ENCODE assay signal across 8 cellular contexts in genomic region chr2:227870710-227871374, GRCh38. TPM values are rescaled to one million over a fixed set of nuclear protein-coding genes. Genes with fewer than 3 reads are reported as not detected.
A peak's percentile ranks its signal among the peaks of the same experiment; 100 is the strongest.
DNase-seq lines count a peak whose midpoint lies in the region; ATAC-seq and TF ChIP-seq lines count a peak whose summit lies in the region.

No MANE protein-coding gene starts in this region.

- H3K18ac ChIP-seq in mesenchymal stem cell (ENCODE audit: low read depth in 1 of 2, low read length in 2 of 2), result peak overlapping the region in 1 of 2 experiments; percentile 70

- CTCF ChIA-PET in AG04449 (lab: Yijun Ruan, JAX), result interaction anchor here (0.9 to 6.3 kb wide), 4 partner anchors 9 to 213 kb away, joined by 3 to 40 read pairs (median 18); no protein-coding TSS in a partner anchor

- H3K4me2 ChIP-seq in mesenchymal stem cell (ENCODE audit: low read length, poor library complexity, severe bottlenecking), result peak overlapping the region; percentile 64
- H3K4me2 ChIP-seq in Karpas-422 (ENCODE audit: low read depth, low read length, poor library complexity, severe bottlenecking), result no peak overlapping the region

- H3K27me3 ChIP-seq in HUES48 (ENCODE audit: control insufficient read depth, insufficient read depth, low read length) (peaks cover 6% of the 10 kb centered on the region; the same call in 1 of the 2 replicates), mesenchymal stem cell (ENCODE audit: control insufficient read depth in 1 of 2, insufficient read depth in 1 of 2, low read length in 2 of 2) (no peaks in the 10 kb centered on the region), Karpas-422 (ENCODE audit: low read length) (no peaks in the 10 kb centered on the region)
- H3K27me3 ChIP-seq in effector memory CD4-positive, alpha-beta T cell (replicated peaks; ENCODE audit: control insufficient read depth, insufficient read depth, low read length, poor library complexity, severe bottlenecking), result peaks cover 11% of the 10 kb centered on the region

- H2AK5ac ChIP-seq in mesenchymal stem cell (ENCODE audit: low read length, severe bottlenecking), result no peak overlapping the region

- peak overlapping the region in 1 of 2 experiments; percentile 62 for H3K14ac ChIP-seq in mesenchymal stem cell (ENCODE audit: low read length in 2 of 2)

- peak overlapping the region; percentile 9 for H2BK5ac ChIP-seq in mesenchymal stem cell (ENCODE audit: low read depth, low read length, poor library complexity, severe bottlenecking)

- no peaks in the 10 kb centered on the region for H4K20me1 ChIP-seq in Karpas-422 (ENCODE audit: insufficient read depth, low read depth, low read length)

- H3K4me1 ChIP-seq in HUES48 (ENCODE audit: control insufficient read depth, insufficient read depth, low read length) (peaks cover 8% of the 10 kb centered on the region), mesenchymal stem cell (ENCODE audit: control insufficient read depth, insufficient read depth, low read depth, low read length) (peaks cover 14% of the 10 kb centered on the region), Karpas-422 (ENCODE audit: low read length) (no peaks in the 10 kb centered on the region)
- no peaks in the 10 kb centered on the region for H3K4me1 ChIP-seq in effector memory CD4-positive, alpha-beta T cell (ENCODE audit: control insufficient read depth, insufficient read depth, low read length, poor library complexity, severe bottlenecking)

- POLR2A ChIA-PET in AG04449 (lab: Yijun Ruan, JAX), result interaction anchor here (1.2 kb wide), 1 partner anchor 8 kb away, joined by 3 read pairs; no protein-coding TSS in a partner anchor

- H2BK15ac ChIP-seq in mesenchymal stem cell (ENCODE audit: low read depth, poor library complexity, severe bottlenecking), result no peak overlapping the region

- no peak overlapping the region for H3K4ac ChIP-seq in mesenchymal stem cell (ENCODE audit: low read depth in 1 of 2, low read length in 2 of 2)

- no peaks in the 10 kb centered on the region for H3K9me3 ChIP-seq in HUES48 (ENCODE audit: control insufficient read depth, insufficient read depth, low read length)
- no peaks in the 10 kb centered on the region for H3K9me3 ChIP-seq in effector memory CD4-positive, alpha-beta T cell (ENCODE audit: control insufficient read depth, low read length)
- no peaks in the 10 kb centered on the region for H3K9me3 ChIP-seq in mesenchymal stem cell (ENCODE audit: control insufficient read depth, low read length)
- H3K9me3 ChIP-seq in Karpas-422 (ENCODE audit: low read length), result no peaks in the 10 kb centered on the region

- TF ChIP-seq CTCF in AG04449 (IDR thresholded peaks at IDR 0.05; ENCODE audit: insufficient read depth, low read length, missing control alignments), result no peak

- H3K4me3 ChIP-seq in AG04449 (ENCODE audit: low read depth, low read length) (peak overlapping the region; percentile 46), HUES48 (ENCODE audit: low read depth, low read length) (peak overlapping the region; percentile 71), mesenchymal stem cell (ENCODE audit: insufficient read depth in 1 of 2, low read depth in 1 of 2, low read length in 2 of 2) (peak overlapping the region in 1 of 2 experiments; percentile 75), Karpas-422 (ENCODE audit: low read length) (no peak overlapping the region)
- peak overlapping the region; percentile 20 for H3K4me3 ChIP-seq in effector memory CD4-positive, alpha-beta T cell (ENCODE audit: insufficient read depth, low read depth, low read length, poor library complexity, severe bottlenecking)

- H3K27ac ChIP-seq in HUES48 (ENCODE audit: low read depth, low read length), result peak overlapping the region; percentile 47
- H3K27ac ChIP-seq in effector memory CD4-positive, alpha-beta T cell (ENCODE audit: insufficient read depth, low read length, poor library complexity, severe bottlenecking), result no peak overlapping the region
- H3K27ac ChIP-seq in mesenchymal stem cell (ENCODE audit: low read length, poor library complexity, severe bottlenecking), result peak overlapping the region; percentile 78
- H3K27ac ChIP-seq in Karpas-422 (ENCODE audit: low read length), result no peak overlapping the region

- H2BK12ac ChIP-seq in mesenchymal stem cell (ENCODE audit: low read length in 2 of 2), result peak overlapping the region in 1 of 2 experiments; percentile 28

- no peak for ATAC-seq in GM21619 (IDR thresholded peaks at IDR 0.05; ENCODE audit: unreplicated experiment)
- no peak for ATAC-seq in GM21825 (IDR thresholded peaks at IDR 0.05; ENCODE audit: unreplicated experiment)
- ATAC-seq in HG03571 (IDR thresholded peaks at IDR 0.05; ENCODE audit: unreplicated experiment), result no peak

- peak overlapping the region; percentile 72 for H2AFZ ChIP-seq in mesenchymal stem cell (ENCODE audit: low read depth, low read length)
- no peak overlapping the region for H2AFZ ChIP-seq in Karpas-422 (ENCODE audit: low read length)

- H3K79me1 ChIP-seq in mesenchymal stem cell (replicated peaks; ENCODE audit: low read length, poor library complexity, severe bottlenecking), result no peaks in the 10 kb centered on the region

- no peak overlapping the region for H4K91ac ChIP-seq in mesenchymal stem cell (ENCODE audit: low read length)

- 58% methylated on average over 13 of the region's 13 CpGs for WGBS in mesenchymal stem cell

- H3K79me2 ChIP-seq in Karpas-422 (ENCODE audit: low read length), result no peaks in the 10 kb centered on the region

- H3K23ac ChIP-seq in mesenchymal stem cell (ENCODE audit: low read length in 2 of 2), result no peak overlapping the region

- H3K9ac ChIP-seq in HUES48 (ENCODE audit: low read depth, low read length) (peak overlapping the region; percentile 66), mesenchymal stem cell (ENCODE audit: low read length) (peak overlapping the region; percentile 88), Karpas-422 (ENCODE audit: low read length) (no peak overlapping the region)

- no peak overlapping the region for H2BK120ac ChIP-seq in mesenchymal stem cell (ENCODE audit: low read depth, low read length)

- H3K36me3 ChIP-seq in HUES48 (ENCODE audit: control insufficient read depth, insufficient read depth, low read length) (no peaks in the 10 kb centered on the region), mesenchymal stem cell (ENCODE audit: control insufficient read depth in 1 of 2, insufficient read depth in 2 of 2, low read depth in 1 of 2, low read length in 2 of 2) (no peaks in the 10 kb centered on the region), Karpas-422 (ENCODE audit: insufficient read depth, low read length) (no peaks in the 10 kb centered on the region)
- no peaks in the 10 kb centered on the region for H3K36me3 ChIP-seq in effector memory CD4-positive, alpha-beta T cell (ENCODE audit: control insufficient read depth, insufficient read depth, low read length)

- DNase-seq in AG04449 (ENCODE audit: low read depth, low spot score), result peak; percentile 45
- DNase-seq in effector memory CD4-positive, alpha-beta T cell, result no peak
- DNase-seq in mesenchymal stem cell, result peak; percentile 39
- no peak for DNase-seq in Karpas-422

- H4K8ac ChIP-seq in mesenchymal stem cell (ENCODE audit: low read length), result peak overlapping the region; percentile 40

- no peaks in the 10 kb centered on the region for H3K9me2 ChIP-seq in Karpas-422 (replicated peaks; ENCODE audit: insufficient read depth, low read length)

RNA-seq across cellular contexts. Expression of gene DAW1, which starts 0.6 kb away (rescaled TPM):
- polyA plus RNA-seq in mesenchymal stem cell (2013, experiment 1 of 2), result 0.15 TPM
- 0.04 TPM for polyA plus RNA-seq in mesenchymal stem cell (2013, experiment 2 of 2)
- not detected in 2 replicates for total RNA-seq in Karpas-422 (2014; rRNA removed; shearing (Covaris generic); ENCODE audit: low replicate concordance)

RNA-seq across cellular contexts. Expression of gene CCL20, which starts 57.2 kb away (rescaled TPM):
- 1.2 TPM for polyA plus RNA-seq in mesenchymal stem cell (2013, experiment 1 of 2)
- polyA plus RNA-seq in mesenchymal stem cell (2013, experiment 2 of 2), result 1.2 TPM
- not detected in 2 replicates for total RNA-seq in Karpas-422 (2014; rRNA removed; shearing (Covaris generic); ENCODE audit: low replicate concordance)

Comparison
In these comparisons a context has a peak if more than half of its experiments do, and no peak if none do; other contexts are left out.
1. DNase-seq: peak in AG04449 (single experiment) and mesenchymal stem cell (single experiment); none in effector memory CD4-positive, alpha-beta T cell (0 of 3) and Karpas-422 (single experiment).
2. H3K27ac ChIP-seq: peak in HUES48 (single experiment) and mesenchymal stem cell (single experiment); none in effector memory CD4-positive, alpha-beta T cell (single experiment) and Karpas-422 (single experiment).